28 cellular contexts compared by ENCODE assay signal in the genomic region with DNA sequence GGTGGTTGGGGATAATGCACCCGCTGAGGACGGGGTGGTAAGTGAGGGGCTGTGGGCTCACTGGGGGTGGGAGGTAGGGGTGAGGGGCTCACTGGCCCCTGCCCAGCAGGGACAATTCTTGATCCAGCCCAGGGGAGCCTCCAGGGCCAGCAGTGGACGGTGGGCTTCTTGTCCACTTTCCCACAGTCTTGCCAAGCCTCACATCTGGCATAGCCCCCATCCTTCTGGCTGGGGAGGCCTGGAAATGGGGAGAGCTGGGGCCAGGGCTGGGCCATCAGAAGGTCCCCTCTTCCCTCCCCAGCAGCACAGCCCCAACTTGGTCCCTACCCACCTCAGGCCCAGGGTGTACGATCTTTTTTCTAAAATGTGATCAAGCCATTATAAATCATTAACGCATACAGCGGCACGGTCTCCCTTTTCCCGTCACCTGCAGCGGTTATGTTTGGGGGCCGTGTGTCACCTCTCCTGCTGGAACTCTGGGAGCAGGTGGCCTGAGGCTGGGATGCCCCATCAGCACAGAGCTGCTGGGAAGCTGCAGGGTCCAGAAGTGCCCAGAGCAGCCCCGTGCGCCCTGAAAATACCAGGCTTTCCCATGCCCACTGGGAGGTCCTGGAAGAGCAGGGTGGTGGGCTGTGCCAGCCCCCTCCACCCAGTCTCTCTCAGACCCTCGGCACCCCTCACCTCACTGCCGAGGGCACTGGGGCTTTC. TPM values are rescaled to one million over a fixed set of nuclear protein-coding genes. Genes with fewer than 3 reads are reported as not detected.
DNase-seq lines count a peak whose midpoint lies in the region; ATAC-seq and TF ChIP-seq lines count a peak whose summit lies in the region.
"Had no signal": no experiment of that assay in that cellular context is flagged by ENCODE, and none has a peak within 500 bp of the region (broad histone marks: within the 10 kb centered on the region; RNA-seq: fewer than 3 reads in every experiment).

No MANE protein-coding gene starts in this region.

- no peak overlapping the region for H3K27ac ChIP-seq in neural cell (ENCODE audit: low read length)
- no peak overlapping the region for H3K27ac ChIP-seq in suprapubic skin
- H3K27ac ChIP-seq: A549; BLaER1 treated with 17β-estradiol and CSF1 and Interleukin-3, amounts not matched to agents 10 nM and 100 nM; KMS-11; RWPE1 had no signal

- ATAC-seq in HG03108 (IDR thresholded peaks at IDR 0.05; ENCODE audit: unreplicated experiment): no peak
- ATAC-seq: A549, GM12878 had no signal

- 86% methylated on average over 12 of the region's 14 CpGs for WGBS in suprapubic skin

- no peaks in the 10 kb centered on the region for H3K27me3 ChIP-seq in neural cell (ENCODE audit: insufficient read depth, low read depth, low read length)
- no peaks in the 10 kb centered on the region for H3K27me3 ChIP-seq in suprapubic skin

- no peaks in the 10 kb centered on the region for H3K36me3 ChIP-seq in neural cell (ENCODE audit: insufficient read depth, low read length)
- H3K36me3 ChIP-seq in suprapubic skin: no peaks in the 10 kb centered on the region

- no peak overlapping the region for H2AFZ ChIP-seq in neural cell (ENCODE audit: low read depth, low read length)
- H2AFZ ChIP-seq: GM23338 had no signal

- H3K9me3 ChIP-seq in neural cell (ENCODE audit: low read length): no peaks in the 10 kb centered on the region
- H3K9me3 ChIP-seq in suprapubic skin: no peaks in the 10 kb centered on the region
- H3K9me3 ChIP-seq: A549; BLaER1 treated with 17β-estradiol and CSF1 and Interleukin-3, amounts not matched to agents 10 nM and 100 nM had no signal

- no peak overlapping the region for H3K9ac ChIP-seq in neural cell (ENCODE audit: low read length)
- H3K9ac ChIP-seq: BLaER1 treated with 17β-estradiol and CSF1 and Interleukin-3, amounts not matched to agents 10 nM and 100 nM; KMS-11 had no signal

- no peaks in the 10 kb centered on the region for H3K4me1 ChIP-seq in suprapubic skin
- H3K4me1 ChIP-seq: A549 had no signal

- no peaks in the 10 kb centered on the region for H3F3A ChIP-seq in neural cell (ENCODE audit: insufficient read depth, low read length, poor library complexity, severe bottlenecking)

- no peak overlapping the region for H3K4me2 ChIP-seq in neural cell (ENCODE audit: low read length)
- H3K4me2 ChIP-seq: A549, GM23338, KMS-11 had no signal

- no peaks in the 10 kb centered on the region for H3K9me2 ChIP-seq in neural cell (ENCODE audit: insufficient read depth, low read length)

- TF ChIP-seq CTCF in neural cell (IDR thresholded peaks at IDR 0.05; ENCODE audit: poor library complexity, severe bottlenecking) (no peak), suprapubic skin (IDR thresholded peaks at IDR 0.05) (no peak)

- TF ChIP-seq EP300 in neural cell (conservative IDR thresholded peaks at IDR 0.05; ENCODE audit: poor library complexity, severe bottlenecking) (no peak), suprapubic skin (IDR thresholded peaks at IDR 0.05) (no peak)

- no peaks in the 10 kb centered on the region for H4K20me1 ChIP-seq in neural cell (ENCODE audit: insufficient read depth)

- TF ChIP-seq POLR2A in suprapubic skin (IDR thresholded peaks at IDR 0.05): no peak

- H3K79me2 ChIP-seq in neural cell (replicated peaks; ENCODE audit: insufficient read depth, low read length): peaks cover under 1% of the 10 kb centered on the region

- peak; percentile 42 for DNase-seq in activated effector memory CD4-positive, alpha-beta T cell treated with anti-CD3 and anti-CD28 coated beads, Interleukin-2, amount 50 U/mL, for 16 hours
- no peak for DNase-seq in activated effector memory CD4-positive, alpha-beta T cell treated with Interleukin-2 at 50 U/mL for 16 hours
- DNase-seq in islet precursor cell (peak; percentile 52), suprapubic skin (ENCODE audit: low spot score in 2 of 2) (peak; percentile 44 to 60), hepatic stellate cell (ENCODE audit: low spot score) (no peak)
- DNase-seq: AML-193, COR-L47, DMS53, GDM1, H9, IMR-90, MM.1S, NCI-H1417 treated with DMSO at 0.1 percent for 48 hours, NCI-H187, NCI-H2081 treated with DMSO at 0.1 percent for 48 hours, NCI-H2171, NCI-H226, NCI-H510A, NCI-H69, SHP77 treated with DMSO at 0.1 percent for 48 hours had no signal

- H3K4me3 ChIP-seq in neural cell (ENCODE audit: low read length): no peak overlapping the region
- H3K4me3 ChIP-seq in suprapubic skin: no peak overlapping the region
- H3K4me3 ChIP-seq: A549; BLaER1 treated with 17β-estradiol and CSF1 and Interleukin-3, amounts not matched to agents 10 nM and 100 nM; GM12878; GM23338 had no signal

- no peak for TF ChIP-seq RAD21 in neural cell (conservative IDR thresholded peaks at IDR 0.05)

TF ChIP-seq in neural cell, 6 proteins besides CTCF, POLR2A, EP300 and RAD21:
- TF ChIP-seq TAF1 (IDR thresholded peaks at IDR 0.05; ENCODE audit: low read depth): no peak
- no peak for TF ChIP-seq EZH2 (IDR thresholded peaks at IDR 0.05; ENCODE audit: borderline replicate concordance, insufficient read depth, low read length, poor library complexity, severe bottlenecking)
- TF ChIP-seq, protein P1, sequence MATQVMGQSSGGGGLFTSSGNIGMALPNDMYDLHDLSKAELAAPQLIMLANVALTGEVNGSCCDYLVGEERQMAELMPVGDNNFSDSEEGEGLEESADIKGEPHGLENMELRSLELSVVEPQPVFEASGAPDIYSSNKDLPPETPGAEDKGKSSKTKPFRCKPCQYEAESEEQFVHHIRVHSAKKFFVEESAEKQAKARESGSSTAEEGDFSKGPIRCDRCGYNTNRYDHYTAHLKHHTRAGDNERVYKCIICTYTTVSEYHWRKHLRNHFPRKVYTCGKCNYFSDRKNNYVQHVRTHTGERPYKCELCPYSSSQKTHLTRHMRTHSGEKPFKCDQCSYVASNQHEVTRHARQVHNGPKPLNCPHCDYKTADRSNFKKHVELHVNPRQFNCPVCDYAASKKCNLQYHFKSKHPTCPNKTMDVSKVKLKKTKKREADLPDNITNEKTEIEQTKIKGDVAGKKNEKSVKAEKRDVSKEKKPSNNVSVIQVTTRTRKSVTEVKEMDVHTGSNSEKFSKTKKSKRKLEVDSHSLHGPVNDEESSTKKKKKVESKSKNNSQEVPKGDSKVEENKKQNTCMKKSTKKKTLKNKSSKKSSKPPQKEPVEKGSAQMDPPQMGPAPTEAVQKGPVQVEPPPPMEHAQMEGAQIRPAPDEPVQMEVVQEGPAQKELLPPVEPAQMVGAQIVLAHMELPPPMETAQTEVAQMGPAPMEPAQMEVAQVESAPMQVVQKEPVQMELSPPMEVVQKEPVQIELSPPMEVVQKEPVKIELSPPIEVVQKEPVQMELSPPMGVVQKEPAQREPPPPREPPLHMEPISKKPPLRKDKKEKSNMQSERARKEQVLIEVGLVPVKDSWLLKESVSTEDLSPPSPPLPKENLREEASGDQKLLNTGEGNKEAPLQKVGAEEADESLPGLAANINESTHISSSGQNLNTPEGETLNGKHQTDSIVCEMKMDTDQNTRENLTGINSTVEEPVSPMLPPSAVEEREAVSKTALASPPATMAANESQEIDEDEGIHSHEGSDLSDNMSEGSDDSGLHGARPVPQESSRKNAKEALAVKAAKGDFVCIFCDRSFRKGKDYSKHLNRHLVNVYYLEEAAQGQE (IDR thresholded peaks at IDR 0.05; ENCODE audit: borderline replicate concordance): no peak
- no peak for TF ChIP-seq MXI1 (conservative IDR thresholded peaks at IDR 0.05; ENCODE audit: poor library complexity, severe bottlenecking)
- peak; percentile 5 for TF ChIP-seq POLR2AphosphoS5 (IDR thresholded peaks at IDR 0.05)

RNA-seq across cellular contexts. Expression of a gene that starts 7.2 kb away (rescaled TPM):
- 59.4 and 61.2 TPM in 2 replicates for polyA plus RNA-seq in neural cell
- polyA minus RNA-seq in neural cell: 34.6 and 36.9 TPM in 2 replicates
- total RNA-seq in suprapubic skin: 10 to 100 TPM; 42.6 to 71.8 (median 51.7) TPM

RNA-seq across cellular contexts. Expression of a gene that starts 8.2 kb away (rescaled TPM):
- polyA plus RNA-seq in neural cell: 507 and 592 TPM in 2 replicates
- 346 and 414 TPM in 2 replicates for polyA minus RNA-seq in neural cell
- total RNA-seq in suprapubic skin: 10 to 100 TPM; 42.5 to 70.3 (median 50.7) TPM

Comparison
In these comparisons a context has a peak if more than half of its experiments do, and no peak if none do; other contexts are left out.
1. DNase-seq: peak in activated effector memory CD4-positive, alpha-beta T cell treated with anti-CD3 and anti-CD28 coated beads, Interleukin-2, amount 50 U/mL, for 16 hours (single experiment), islet precursor cell (single experiment) and suprapubic skin (2 of 2); none in activated effector memory CD4-positive, alpha-beta T cell treated with Interleukin-2 at 50 U/mL for 16 hours (single experiment) and hepatic stellate cell (single experiment).